ENCODE assay signal across 15 cellular contexts in the genomic region with DNA sequence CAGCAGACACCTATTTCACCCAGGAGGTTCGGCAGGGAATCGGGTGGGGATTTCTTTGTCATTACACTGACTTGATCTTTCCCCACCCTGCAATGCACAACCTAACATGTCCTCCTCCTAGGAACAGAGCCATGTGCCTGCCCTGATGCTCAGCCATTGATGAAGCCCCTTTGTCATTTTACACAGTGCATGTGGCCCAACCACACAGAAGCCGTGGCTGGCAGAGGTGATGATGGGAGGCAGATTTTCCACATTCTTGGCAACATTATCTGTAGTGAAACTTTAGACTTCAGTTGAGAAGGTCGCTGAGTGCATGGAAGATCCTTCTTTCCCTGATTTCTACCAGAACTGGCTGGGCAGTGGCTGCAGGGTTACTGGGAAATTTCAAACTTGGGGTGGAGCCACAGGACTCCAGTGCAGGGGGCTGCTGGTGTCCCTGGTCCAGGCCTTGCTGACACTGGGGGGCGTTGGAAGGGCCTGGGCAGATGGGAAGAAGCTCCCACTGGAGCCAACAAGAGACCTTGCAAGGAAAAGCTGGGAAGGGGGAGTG. TPM values are rescaled to one million over a fixed set of nuclear protein-coding genes. Genes with fewer than 3 reads are reported as not detected.
"Had no signal": no experiment of that assay in that cellular context is flagged by ENCODE, and none has a peak within 500 bp of the region (broad histone marks: within the 10 kb centered on the region; RNA-seq: fewer than 3 reads in every experiment).

No MANE protein-coding gene starts in this region.

- H3K36me3 Mint-ChIP-seq: naive B cell, type B pancreatic cell had no signal

- H3K27ac ChIP-seq: colonic mucosa, foreskin keratinocyte, neutrophil, suprapubic skin, thyroid gland had no signal

- H3K27me3 ChIP-seq: colonic mucosa, thyroid gland had no signal

- H3K9me3 ChIP-seq: colonic mucosa, neutrophil, suprapubic skin, thyroid gland had no signal

- H3K4me1 ChIP-seq: colonic mucosa, foreskin keratinocyte had no signal

- H3K36me3 ChIP-seq: colonic mucosa, neutrophil, suprapubic skin, thyroid gland had no signal

- H3K4me3 ChIP-seq: colonic mucosa, suprapubic skin, thyroid gland had no signal

- H3K4me3 Mint-ChIP-seq: nephron progenitor cell, type B pancreatic cell had no signal

- H3K27ac Mint-ChIP-seq: nephron progenitor cell, type B pancreatic cell had no signal

- ATAC-seq: foreskin keratinocyte, left colon had no signal

- DNase-seq: colonic mucosa; dermis blood vessel endothelial cell; foreskin keratinocyte; left colon; naive B cell; nephron progenitor cell; right cardiac atrium; small intestine; stimulated activated CD4-positive, alpha-beta T cell treated with anti-CD3 and anti-CD28 coated beads, Interleukin-12 subunit alpha, Interleukin-12 subunit beta, amount 100 ng/mL, for 4 hours; stimulated activated naive CD4-positive, alpha-beta T cell treated with Interleukin-2 at 50 U/mL for 16 hours; thyroid gland had no signal

RNA-seq across cellular contexts. Expression of gene P2RX7, which starts 42.0 kb away (rescaled TPM):
- total RNA-seq: epithelial cell of proximal tubule had no signal
